Comparison of ENCODE assay signal across 15 cellular contexts in the genomic region with DNA sequence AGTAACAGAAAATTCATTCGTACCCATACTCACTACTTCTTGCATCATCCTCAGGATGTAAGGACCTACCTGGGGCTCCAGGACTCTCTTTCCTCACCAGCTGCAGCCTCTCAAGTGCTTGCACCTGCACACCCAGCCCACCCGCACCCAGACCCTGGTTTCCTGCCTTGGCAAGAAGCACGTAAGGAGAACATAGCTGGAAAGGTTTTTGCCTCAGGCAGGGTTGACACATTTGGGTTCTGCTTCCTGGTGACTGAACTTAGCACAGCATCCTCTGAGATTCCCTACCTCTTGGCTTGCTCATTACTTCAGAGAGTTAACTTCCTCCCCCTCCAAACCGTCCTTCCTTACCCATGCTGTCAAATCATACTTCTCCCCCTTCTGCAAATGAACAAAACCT.
DNase-seq lines count a peak whose midpoint lies in the region; ATAC-seq, FAIRE-seq and TF ChIP-seq lines count a peak whose summit lies in the region.
"Had no signal": no experiment of that assay in that cellular context is flagged by ENCODE, and none has a peak within 500 bp of the region (broad histone marks: within the 10 kb centered on the region; RNA-seq: fewer than 3 reads in every experiment).

No MANE protein-coding gene starts in this region.

- H3K79me2 ChIP-seq in keratinocyte (ENCODE audit: control insufficient read depth, insufficient read depth, low read length), result no peaks in the 10 kb centered on the region

- no peak overlapping the region for H2AFZ ChIP-seq in keratinocyte (ENCODE audit: control insufficient read depth, low read length)

- H3K4me1 ChIP-seq in RWPE2 (ENCODE audit: insufficient read depth, poor library complexity, severe bottlenecking) (peaks cover 5% of the 10 kb centered on the region), keratinocyte (ENCODE audit: control insufficient read depth, extremely low read depth, insufficient read depth, low read length) (peaks cover 59% of the 10 kb centered on the region)

- H3K9me3 ChIP-seq in RWPE2 (ENCODE audit: severe bottlenecking) (no peaks in the 10 kb centered on the region), keratinocyte (ENCODE audit: control insufficient read depth, low read depth, low read length) (no peaks in the 10 kb centered on the region)

- no peak for DNase-seq in activated T-cell treated with anti-CD3 and anti-CD28 coated beads, Interleukin-2, amount 50 U/mL, for 24 hours
- DNase-seq in activated T-cell treated with anti-CD3 and anti-CD28 coated beads, Interleukin-2, amount 50 U/mL, for 1 hour, result no peak
- DNase-seq in ELR (ENCODE audit: low read depth) (peak; percentile 76), RWPE2 (ENCODE audit: low spot score) (no peak), keratinocyte (ENCODE audit: low read depth, low spot score) (peak; percentile 66), AG08395 (ENCODE audit: low spot score) (no peak)
- DNase-seq: Calu3; CD4-positive, CD25-positive, alpha-beta regulatory T cell; Karpas-422; NCI-H1105 treated with DMSO at 0.1 percent for 48 hours; NCI-H1930; NCI-H510A treated with DMSO at 0.1 percent for 48 hours had no signal

- no peaks in the 10 kb centered on the region for H3K36me3 ChIP-seq in RWPE2 (ENCODE audit: low read depth)
- no peaks in the 10 kb centered on the region for H3K36me3 ChIP-seq in keratinocyte (ENCODE audit: control insufficient read depth in 2 of 2, extremely low read depth in 1 of 2, insufficient read depth in 2 of 2, low read length in 2 of 2)

- H3K36me3 Mint-ChIP-seq in activated T-cell treated with anti-CD3 and anti-CD28 coated beads, Interleukin-2, amount 50 U/mL, for 24 hours (ENCODE audit: low read depth), result no peaks in the 10 kb centered on the region
- H3K36me3 Mint-ChIP-seq: CD4-positive, CD25-positive, alpha-beta regulatory T cell had no signal

- H3K9me1 ChIP-seq in keratinocyte (ENCODE audit: control insufficient read depth, extremely low read depth, insufficient read depth, low read length), result no peaks in the 10 kb centered on the region

- TF ChIP-seq CTCF in RWPE2 (IDR thresholded peaks at IDR 0.05; ENCODE audit: poor library complexity, severe bottlenecking) (no peak), keratinocyte (optimal IDR thresholded peaks at IDR 0.05 in 1 of 3, IDR thresholded peaks at IDR 0.05 in 1 of 3, conservative IDR thresholded peaks at IDR 0.05 in 1 of 3; ENCODE audit: extremely low read depth in 1 of 3, insufficient read depth in 2 of 3, low read length in 3 of 3) (no peak)

- peak; percentile 95 for FAIRE-seq in keratinocyte (lab: Jason Lieb, UNC)
- FAIRE-seq: H54, HepG2 had no signal

- peak overlapping the region; percentile 90 for H3K27ac Mint-ChIP-seq in activated T-cell treated with anti-CD3 and anti-CD28 coated beads, Interleukin-2, amount 50 U/mL, for 24 hours

- ATAC-seq in RWPE2 (ENCODE audit: low read depth) (peak; percentile 49; the same call in 2 of the 3 replicates), GM21447 (IDR thresholded peaks at IDR 0.05; ENCODE audit: unreplicated experiment) (no peak)
- ATAC-seq: HepG2 had no signal

- H4K20me1 ChIP-seq in keratinocyte (ENCODE audit: control insufficient read depth, extremely low read depth, insufficient read depth, low read length), result no peaks in the 10 kb centered on the region

- H3K4me3 ChIP-seq in RWPE2 (ENCODE audit: severe bottlenecking) (no peak overlapping the region), keratinocyte (ENCODE audit: control insufficient read depth in 2 of 3, extremely low read depth in 1 of 3, insufficient read depth in 2 of 3, low read depth in 1 of 3, low read length in 3 of 3) (no peak overlapping the region)

- H3K4me1 Mint-ChIP-seq in activated T-cell treated with anti-CD3 and anti-CD28 coated beads, Interleukin-2, amount 50 U/mL, for 24 hours (ENCODE audit: low read depth), result peaks cover 49% of the 10 kb centered on the region
- H3K4me1 Mint-ChIP-seq: CD4-positive, CD25-positive, alpha-beta regulatory T cell had no signal

- no peak overlapping the region for H3K4me2 ChIP-seq in keratinocyte (ENCODE audit: control insufficient read depth, extremely low read depth, insufficient read depth, low read depth, low read length)

- dilution Hi-C loops in keratinocyte (cut with MboI; ENCODE audit: extremely low pct_ligation_motif_present, low sequenced_read_pairs), result no loop called here

- no peaks in the 10 kb centered on the region for H3K9me3 Mint-ChIP-seq in activated T-cell treated with anti-CD3 and anti-CD28 coated beads, Interleukin-2, amount 50 U/mL, for 24 hours

- peak overlapping the region; percentile 4 for H3K9ac ChIP-seq in keratinocyte (ENCODE audit: control insufficient read depth, extremely low read depth, insufficient read depth, low read length)

- H3K4me3 Mint-ChIP-seq in activated T-cell treated with anti-CD3 and anti-CD28 coated beads, Interleukin-2, amount 50 U/mL, for 24 hours, result no peak overlapping the region
- H3K4me3 Mint-ChIP-seq: CD4-positive, CD25-positive, alpha-beta regulatory T cell had no signal

- H3K27ac ChIP-seq in RWPE2 (ENCODE audit: poor library complexity, severe bottlenecking), result peak overlapping the region; percentile 60
- no peak overlapping the region for H3K27ac ChIP-seq in keratinocyte (ENCODE audit: control insufficient read depth, insufficient read depth, low read length)

- H3K27me3 ChIP-seq in RWPE2 (ENCODE audit: insufficient read depth, poor library complexity, severe bottlenecking) (no peaks in the 10 kb centered on the region), keratinocyte (ENCODE audit: control insufficient read depth, extremely low read depth, insufficient read depth, low read length) (no peaks in the 10 kb centered on the region)

- no peaks in the 10 kb centered on the region for H3K27me3 Mint-ChIP-seq in activated T-cell treated with anti-CD3 and anti-CD28 coated beads, Interleukin-2, amount 50 U/mL, for 24 hours
- H3K27me3 Mint-ChIP-seq: CD4-positive, CD25-positive, alpha-beta regulatory T cell had no signal

Comparison
In these comparisons a context has a peak if more than half of its experiments do, and no peak if none do; other contexts are left out.
1. DNase-seq: peak in ELR (single experiment) and keratinocyte (single experiment); none in activated T-cell treated with anti-CD3 and anti-CD28 coated beads, Interleukin-2, amount 50 U/mL, for 24 hours (single experiment), activated T-cell treated with anti-CD3 and anti-CD28 coated beads, Interleukin-2, amount 50 U/mL, for 1 hour (single experiment), RWPE2 (single experiment) and AG08395 (single experiment).